1 cellular context compared by ENCODE assay signal in genomic region chr1:2575801-2576663, GRCh38.
TF ChIP-seq lines count a peak whose summit lies in the region.

No MANE protein-coding gene starts in this region.

TF ChIP-seq in HepG2, 621 proteins besides CTCF, POLR2A, EP300 and RAD21 (continued from another document and continues in another):
- TF ChIP-seq REST (IDR thresholded peaks at IDR 0.05; ENCODE audit: borderline replicate concordance in 1 of 2, low read depth in 1 of 2, low read length in 2 of 2): no peak
- TF ChIP-seq ZNF430 (CRISPR knock-in tag; IDR thresholded peaks at IDR 0.05): peak; percentile 87
- no peak for TF ChIP-seq GTF2F1 (IDR thresholded peaks at IDR 0.05; ENCODE audit: low read length)
- no peak for TF ChIP-seq MXD3 (CRISPR knock-in tag; IDR thresholded peaks at IDR 0.05)
- TF ChIP-seq ETV6 (CRISPR knock-in tag; conservative IDR thresholded peaks at IDR 0.05): no peak
- TF ChIP-seq JUND (CRISPR knock-in tag; IDR thresholded peaks at IDR 0.05): 0 out of 2 replicates have a peak, but pooled peaks have one; percentile 28
- TF ChIP-seq RFX3 (CRISPR knock-in tag; IDR thresholded peaks at IDR 0.05): no peak
- TF ChIP-seq ZNF18 (CRISPR knock-in tag; IDR thresholded peaks at IDR 0.05; ENCODE audit: insufficient replicate concordance): peak; percentile 85
- no peak; the same call in 1 of the 2 replicates for TF ChIP-seq DPF2 (CRISPR knock-in tag; IDR thresholded peaks at IDR 0.05; ENCODE audit: borderline replicate concordance, low read depth)
- TF ChIP-seq CREBL2 (CRISPR knock-in tag; IDR thresholded peaks at IDR 0.05; ENCODE audit: borderline replicate concordance): no peak
- no peak for TF ChIP-seq ZBTB8A (CRISPR knock-in tag; IDR thresholded peaks at IDR 0.05; ENCODE audit: borderline replicate concordance, low read depth)
- no peak for TF ChIP-seq RFX1 (IDR thresholded peaks at IDR 0.05)
- TF ChIP-seq RBM22 (optimal IDR thresholded peaks at IDR 0.05; ENCODE audit: low read length): no peak
- TF ChIP-seq ZFP37 (CRISPR knock-in tag; IDR thresholded peaks at IDR 0.05; ENCODE audit: borderline replicate concordance): no peak
- peak; percentile 61; the same call in 1 of the 2 replicates for TF ChIP-seq CCDC6 (CRISPR knock-in tag; IDR thresholded peaks at IDR 0.05)
- TF ChIP-seq ATF1 (CRISPR knock-in tag; IDR thresholded peaks at IDR 0.05): no peak
- 0 out of 2 replicates have a peak, but pooled peaks have one; percentile 46 for TF ChIP-seq KAT8 (CRISPR knock-in tag; IDR thresholded peaks at IDR 0.05)
- no peak for TF ChIP-seq ADNP (CRISPR knock-in tag; IDR thresholded peaks at IDR 0.05)
- TF ChIP-seq BCL3 (CRISPR knock-in tag; IDR thresholded peaks at IDR 0.05): no peak; the same call in 1 of the 2 replicates
- TF ChIP-seq CC2D1A (CRISPR knock-in tag; IDR thresholded peaks at IDR 0.05): no peak
- TF ChIP-seq ARID2 (CRISPR knock-in tag; IDR thresholded peaks at IDR 0.05; ENCODE audit: borderline replicate concordance): no peak
- no peak for TF ChIP-seq GLMP (CRISPR knock-in tag; IDR thresholded peaks at IDR 0.05; ENCODE audit: borderline replicate concordance)
- peak; percentile 94 for TF ChIP-seq SALL1 (CRISPR knock-in tag; IDR thresholded peaks at IDR 0.05)
- TF ChIP-seq ZNF589 (CRISPR knock-in tag; conservative IDR thresholded peaks at IDR 0.05): no peak
- no peak for TF ChIP-seq NFATC3 (CRISPR knock-in tag; IDR thresholded peaks at IDR 0.05)
- peak; percentile 28; the same call in 1 of the 2 replicates for TF ChIP-seq BHLHE40 (IDR thresholded peaks at IDR 0.05; ENCODE audit: low read length)
- TF ChIP-seq SMYD3 (CRISPR knock-in tag; IDR thresholded peaks at IDR 0.05): no peak
- TF ChIP-seq ZNF460 (CRISPR knock-in tag; IDR thresholded peaks at IDR 0.05; ENCODE audit: borderline replicate concordance): no peak
- TF ChIP-seq KLF9 (CRISPR knock-in tag; IDR thresholded peaks at IDR 0.05; ENCODE audit: low read depth): no peak
- no peak for TF ChIP-seq CHCHD3 (CRISPR knock-in tag; IDR thresholded peaks at IDR 0.05)
- no peak for TF ChIP-seq CCAR2 (optimal IDR thresholded peaks at IDR 0.05; ENCODE audit: low read depth, low read length)
- no peak for TF ChIP-seq XBP1 (CRISPR knock-in tag; IDR thresholded peaks at IDR 0.05)
- no peak for TF ChIP-seq ASH2L (IDR thresholded peaks at IDR 0.05; ENCODE audit: insufficient read length, low read depth, low read length)
- TF ChIP-seq ZFY (CRISPR knock-in tag; IDR thresholded peaks at IDR 0.05): no peak; the same call in 1 of the 2 replicates
- peak; percentile 78; the same call in 1 of the 2 replicates for TF ChIP-seq TARDBP (CRISPR knock-in tag; IDR thresholded peaks at IDR 0.05)
- no peak for TF ChIP-seq MXD4 (CRISPR knock-in tag; IDR thresholded peaks at IDR 0.05)
- no peak for TF ChIP-seq HDAC6 (IDR thresholded peaks at IDR 0.05; ENCODE audit: low read depth, low read length)
- no peak for TF ChIP-seq ZNF616 (CRISPR knock-in tag; IDR thresholded peaks at IDR 0.05; ENCODE audit: low read depth)
- peak; percentile 90; the same call in 1 of the 2 replicates for TF ChIP-seq SPEN (CRISPR knock-in tag; IDR thresholded peaks at IDR 0.05; ENCODE audit: low read depth)
- no peak for TF ChIP-seq PCBP2 (optimal IDR thresholded peaks at IDR 0.05; ENCODE audit: low read depth, low read length, poor library complexity, severe bottlenecking)
- no peak for TF ChIP-seq MED8 (CRISPR knock-in tag; IDR thresholded peaks at IDR 0.05; ENCODE audit: insufficient replicate concordance)
- no peak for TF ChIP-seq ZNF639 (CRISPR knock-in tag; conservative IDR thresholded peaks at IDR 0.05)
- no peak; the same call in 1 of the 2 replicates for TF ChIP-seq ZNF414 (CRISPR knock-in tag; IDR thresholded peaks at IDR 0.05)
- no peak for TF ChIP-seq ZNF879 (CRISPR knock-in tag; IDR thresholded peaks at IDR 0.05)
- TF ChIP-seq SSRP1 (CRISPR knock-in tag; IDR thresholded peaks at IDR 0.05): 0 out of 2 replicates have a peak, but pooled peaks have one; percentile 52
- TF ChIP-seq ZNF766 (CRISPR knock-in tag; IDR thresholded peaks at IDR 0.05; ENCODE audit: borderline replicate concordance): no peak
- no peak; the same call in 1 of the 2 replicates for TF ChIP-seq ZNF12 (CRISPR knock-in tag; IDR thresholded peaks at IDR 0.05)
- TF ChIP-seq NONO (IDR thresholded peaks at IDR 0.05): no peak
- peak; percentile 72 for TF ChIP-seq NONO (CRISPR knock-in tag; conservative IDR thresholded peaks at IDR 0.05)
- TF ChIP-seq ZNF512 (CRISPR knock-in tag; IDR thresholded peaks at IDR 0.05): no peak
- TF ChIP-seq HNF4G (IDR thresholded peaks at IDR 0.05; ENCODE audit: borderline replicate concordance, low read depth, low read length): peak; percentile 68
- peak; percentile 89 for TF ChIP-seq HNF4G (CRISPR knock-in tag; IDR thresholded peaks at IDR 0.05; ENCODE audit: borderline replicate concordance, low read depth)
- no peak for TF ChIP-seq ZNF446 (CRISPR knock-in tag; IDR thresholded peaks at IDR 0.05)
- no peak for TF ChIP-seq ZFP82 (CRISPR knock-in tag; IDR thresholded peaks at IDR 0.05; ENCODE audit: borderline replicate concordance)
- no peak for TF ChIP-seq ZNF496 (CRISPR knock-in tag; IDR thresholded peaks at IDR 0.05; ENCODE audit: insufficient replicate concordance)
- no peak for TF ChIP-seq ATF7 (IDR thresholded peaks at IDR 0.05)
- TF ChIP-seq ATF7 (CRISPR knock-in tag; IDR thresholded peaks at IDR 0.05): no peak
- TF ChIP-seq KAT7 (CRISPR knock-in tag; IDR thresholded peaks at IDR 0.05; ENCODE audit: borderline replicate concordance): no peak
- TF ChIP-seq NCOR1 (IDR thresholded peaks at IDR 0.05; ENCODE audit: borderline replicate concordance, low read length): peak; percentile 29; the same call in 1 of the 2 replicates
- no peak for TF ChIP-seq ZNF512B (CRISPR knock-in tag; IDR thresholded peaks at IDR 0.05; ENCODE audit: borderline replicate concordance)
